16 cellular contexts compared by ENCODE assay signal in the genomic region with DNA sequence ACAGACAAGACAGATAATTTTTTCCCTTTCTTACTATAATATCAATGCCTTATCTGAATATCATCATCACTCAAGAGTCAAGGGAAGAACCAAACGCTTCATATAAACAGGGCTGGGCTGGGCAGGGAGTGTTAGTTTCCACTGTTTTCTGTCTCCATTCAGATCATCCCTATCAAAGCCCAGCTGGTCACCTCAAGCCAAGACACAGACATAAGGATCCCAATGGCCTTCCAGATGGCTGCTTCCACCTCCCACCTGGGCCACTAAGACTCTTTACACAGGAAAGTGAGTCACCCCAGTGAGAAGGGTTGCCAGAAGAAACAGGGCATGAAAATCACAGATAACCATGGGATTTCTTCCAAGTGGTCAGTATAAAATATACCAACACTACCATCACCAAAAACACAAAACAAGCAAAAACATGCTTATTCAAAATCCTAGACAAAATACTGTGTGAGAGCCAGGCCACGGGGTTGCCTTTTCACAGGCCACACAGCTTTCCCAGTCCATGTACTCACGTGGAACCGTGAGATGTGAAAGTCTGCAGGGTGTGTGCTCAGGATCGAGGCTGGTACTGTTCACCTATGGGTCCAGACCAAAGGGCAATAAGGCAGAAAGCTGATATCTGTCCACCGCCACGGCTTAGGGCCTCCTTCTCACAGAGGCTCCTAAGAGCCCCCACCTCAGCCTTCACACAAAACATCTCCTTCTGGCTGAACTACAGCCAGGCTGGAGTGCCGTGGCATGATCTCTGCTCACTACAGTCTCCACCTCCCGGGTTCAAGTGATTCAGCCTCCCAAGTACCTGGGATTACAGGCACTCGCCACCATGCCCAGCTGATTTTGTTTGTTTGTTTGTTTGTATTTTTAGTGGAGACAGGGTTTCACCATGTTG. TPM values are rescaled to one million over a fixed set of nuclear protein-coding genes. Genes with fewer than 3 reads are reported as not detected.
DNase-seq lines count a peak whose midpoint lies in the region; ATAC-seq, FAIRE-seq and TF ChIP-seq lines count a peak whose summit lies in the region.
"Had no signal": no experiment of that assay in that cellular context is flagged by ENCODE, and none has a peak within 500 bp of the region (broad histone marks: within the 10 kb centered on the region; RNA-seq: fewer than 3 reads in every experiment).

No MANE protein-coding gene starts in this region.

- TF ChIP-seq RAD21 in K562 (CRISPR knock-in tag; conservative IDR thresholded peaks at IDR 0.05 in 1 of 2, IDR thresholded peaks at IDR 0.05 in 1 of 2): no peak

- CTCF ChIA-PET in K562 (lab: Yijun Ruan, JAX; ENCODE audit: low intra/inter-chr PET ratio): no interaction called here

- WGBS in K562 (ENCODE audit: insufficient coverage, low coverage, missing lambda C conversion rate): under 1% methylated on average over 10 of the region's 10 CpGs

- no peaks in the 10 kb centered on the region for H3K79me2 ChIP-seq in K562 (ENCODE audit: control insufficient read depth, insufficient read depth, low read length)

- in situ Hi-C loops in K562 (cut with MboI): no loop called here

- no peak overlapping the region for H3K4me3 ChIP-seq in K562

- FAIRE-seq in K562 (lab: Jason Lieb, UNC): no peak
- FAIRE-seq: GM12892 had no signal

- H3K27me3 ChIP-seq in K562 (ENCODE audit: control insufficient read depth in 2 of 2, insufficient read depth in 2 of 2, low read length in 2 of 2) (peaks cover 0 to 21% of the 10 kb centered on the region in 2 experiments; a peak in 3 of 5 replicates), foreskin keratinocyte (no peaks in the 10 kb centered on the region)

- H3K4me1 ChIP-seq in K562 (replicated peaks in 1 of 2; ENCODE audit: control insufficient read depth in 2 of 2, insufficient read depth in 2 of 2, low read length in 2 of 2): no peaks in the 10 kb centered on the region
- no peaks in the 10 kb centered on the region for H3K4me1 ChIP-seq in foreskin keratinocyte

- H3K9me1 ChIP-seq in K562 (ENCODE audit: control insufficient read depth, insufficient read depth, low read length): no peaks in the 10 kb centered on the region

- H4K20me1 ChIP-seq in K562 (replicated peaks; ENCODE audit: control insufficient read depth, insufficient read depth, low read length): no peaks in the 10 kb centered on the region

- TF ChIP-seq POLR2A in K562 (conservative IDR thresholded peaks at IDR 0.05): no peak
- no peak for TF ChIP-seq POLR2A in GM18505 (IDR thresholded peaks at IDR 0.05; ENCODE audit: borderline replicate concordance, extremely low read depth, insufficient read depth, insufficient read length)

- no peak overlapping the region for H3K27ac ChIP-seq in K562 (ENCODE audit: extremely low read depth, low read depth, low read length)
- no peak overlapping the region for H3K27ac ChIP-seq in foreskin keratinocyte

- intact Hi-C loops in K562 (cut with micrococcal nuclease): no loop called here

- no peak overlapping the region for H2AFZ ChIP-seq in K562 (ENCODE audit: low read depth, low read length)

- TF ChIP-seq CTCF in K562 (IDR thresholded peaks at IDR 0.05 in 2 of 3, conservative IDR thresholded peaks at IDR 0.05 in 1 of 3; ENCODE audit: insufficient read depth in 2 of 3, low read depth in 1 of 3, low read length in 3 of 3) (no peak), foreskin keratinocyte (conservative IDR thresholded peaks at IDR 0.05) (no peak)

- DNase-seq in A172 (ENCODE audit: low spot score) (peak; percentile 26), M059J (ENCODE audit: low read depth) (peak; percentile 50), K562 (ENCODE audit: extremely low read depth in 1 of 4, low spot score in 3 of 4) (no peak), foreskin keratinocyte (no peak), NAMALWA (ENCODE audit: low spot score) (no peak)
- DNase-seq in activated effector memory CD4-positive, alpha-beta T cell treated with anti-CD3 and anti-CD28 coated beads, Interleukin-2, amount 50 U/mL, for 16 hours: no peak
- DNase-seq: CD4-positive, CD25-positive, alpha-beta regulatory T cell; DMS79; GDM1; NCI-H2029; NCI-H510A treated with DMSO at 0.1 percent for 48 hours; SHP77 had no signal

- no peaks in the 10 kb centered on the region for H3K9me3 ChIP-seq in K562 (replicated peaks; ENCODE audit: control insufficient read depth, insufficient read depth, low read depth, low read length)

- no peak for TF ChIP-seq EP300 in K562 (IDR thresholded peaks at IDR 0.05; ENCODE audit: low read length)

- no peak overlapping the region for H3K4me2 ChIP-seq in K562 (ENCODE audit: insufficient read depth, low read length)

- POLR2A ChIA-PET in K562 (lab: Yijun Ruan, JAX): no interaction called here

- no TSS peak for BruUV-seq in K562 (replicated peaks; lab: Mats Ljungman, UMichigan)

- no peak overlapping the region for H3K9ac ChIP-seq in K562 (ENCODE audit: insufficient read depth in 1 of 2, low read depth in 2 of 2, low read length in 2 of 2)

- ATAC-seq in K562 (no peak; the same call in 2 of the 3 replicates), foreskin keratinocyte (peak; percentile 30), GM21367 (IDR thresholded peaks at IDR 0.05; ENCODE audit: unreplicated experiment) (no peak), GM18505 (IDR thresholded peaks at IDR 0.05; ENCODE audit: unreplicated experiment) (no peak)

- H3K36me3 ChIP-seq in K562 (ENCODE audit: control insufficient read depth, insufficient read depth, low read length): no peaks in the 10 kb centered on the region

TF ChIP-seq in K562, 482 proteins besides CTCF, POLR2A, EP300 and RAD21 (continues in another document):
- no peak for TF ChIP-seq SRSF7 (optimal IDR thresholded peaks at IDR 0.05; ENCODE audit: low read depth, low read length)
- 0 out of 2 replicates have a peak, but pooled peaks have one; percentile 14 for TF ChIP-seq FOSL1 (tag; conservative IDR thresholded peaks at IDR 0.05)

RNA-seq across cellular contexts. Expression of a gene that starts 5.7 kb away (rescaled TPM):
- total RNA-seq in A172 (2014; rRNA removed; shearing (Covaris generic)): not detected in 2 replicates
- not detected in 2 replicates for total RNA-seq in M059J (2014; rRNA removed; shearing (Covaris generic))
- total RNA-seq in K562 (2011; cell fraction: chromatin; rRNA removed; ENCODE audit: low replicate concordance): not detected in 2 replicates
- not detected in 2 replicates for total RNA-seq in K562 (2011; cell fraction: nucleolus; rRNA removed)
- total RNA-seq in K562 (2011; cell fraction: nucleoplasm; rRNA removed): not detected in 2 replicates
- total RNA-seq in K562 (2014; rRNA removed) (not detected in 2 replicates), K562 (2014; rRNA removed; fragmentation: Illumina TruSeq; extraction: Trizol) (not detected in 2 replicates), K562 (2015; rRNA removed; fragmentation: Illumina TruSeq; extraction: Trizol) (not detected in 2 replicates), K562 (2021) (6.6 and 8.8 TPM in 2 replicates), foreskin keratinocyte (not detected in 2 replicates)
- polyA plus RNA-seq in K562 (2011; rRNA removed) (not detected in 2 replicates), K562 (2014; fragmentation: Illumina TruSeq; extraction: Trizol) (not detected in 2 replicates), K562 (2014; fragmentation: Nextera tagmentation; extraction: Ambion mirVana) (under 1 TPM; 0.07 to 0.20 TPM), K562 (2014; rRNA removed) (not detected in 2 replicates), foreskin keratinocyte (not detected in 2 replicates)
- not detected in 2 replicates for polyA plus RNA-seq in K562 (2011; cell fraction: cytosol; rRNA removed)
- polyA plus RNA-seq in K562 (2011; cell fraction: nucleus; rRNA removed): 0.27 TPM in 1 of 2 replicates, not detected in the other
- polyA plus RNA-seq in K562 (2012): 0.86 TPM in 1 of 2 replicates, not detected in the other
- polyA minus RNA-seq in K562 (2011; rRNA and poly(A)+ RNA removed): not detected in 2 replicates
- polyA minus RNA-seq in K562 (2011; cell fraction: cytosol; rRNA and poly(A)+ RNA removed): not detected in 2 replicates
- not detected in 2 replicates for polyA minus RNA-seq in K562 (2011; cell fraction: nucleus; rRNA and poly(A)+ RNA removed)
- total RNA-seq: CD4-positive, CD25-positive, alpha-beta regulatory T cell; H4 had no signal

RNA-seq across cellular contexts. Expression of a gene that starts 15.8 kb away (rescaled TPM):
- total RNA-seq in A172 (2014; rRNA removed; shearing (Covaris generic)): not detected in 2 replicates
- total RNA-seq in M059J (2014; rRNA removed; shearing (Covaris generic)): not detected in 2 replicates
- 2.5 TPM in 1 of 2 replicates, not detected in the other for total RNA-seq in K562 (2011; cell fraction: chromatin; rRNA removed; ENCODE audit: low replicate concordance)
- total RNA-seq in K562 (2011; cell fraction: nucleolus; rRNA removed): 4.6 and 6.2 TPM in 2 replicates
- total RNA-seq in K562 (2011; cell fraction: nucleoplasm; rRNA removed): 3.5 and 4.8 TPM in 2 replicates
- total RNA-seq in K562 (2014; rRNA removed) (1.1 and 1.7 TPM in 2 replicates), K562 (2014; rRNA removed; fragmentation: Illumina TruSeq; extraction: Trizol) (2.4 and 2.5 TPM in 2 replicates), K562 (2015; rRNA removed; fragmentation: Illumina TruSeq; extraction: Trizol) (1.3 and 2.4 TPM in 2 replicates), K562 (2021) (23.9 and 30.1 TPM in 2 replicates), foreskin keratinocyte (not detected in 2 replicates)
- polyA plus RNA-seq in K562 (2011; rRNA removed) (3.8 and 6.4 TPM in 2 replicates), K562 (2014; fragmentation: Illumina TruSeq; extraction: Trizol) (4.7 and 6.2 TPM in 2 replicates), K562 (2014; fragmentation: Nextera tagmentation; extraction: Ambion mirVana) (10 to 100 TPM in 1 of 2 experiments, 1 to 10 TPM in 1; 9.5 to 16.4 TPM), K562 (2014; rRNA removed) (1.4 and 1.6 TPM in 2 replicates), foreskin keratinocyte (0.18 TPM in 1 of 2 replicates, not detected in the other)
- 9.3 and 14.7 TPM in 2 replicates for polyA plus RNA-seq in K562 (2011; cell fraction: cytosol; rRNA removed)
- 4.3 and 5.0 TPM in 2 replicates for polyA plus RNA-seq in K562 (2011; cell fraction: nucleus; rRNA removed)
- polyA plus RNA-seq in K562 (2012): 6.6 and 43.8 TPM in 2 replicates
- polyA minus RNA-seq in K562 (2011; rRNA and poly(A)+ RNA removed): 2.8 and 3.7 TPM in 2 replicates
- 4.5 and 5.4 TPM in 2 replicates for polyA minus RNA-seq in K562 (2011; cell fraction: cytosol; rRNA and poly(A)+ RNA removed)
- polyA minus RNA-seq in K562 (2011; cell fraction: nucleus; rRNA and poly(A)+ RNA removed): 0.67 and 1.4 TPM in 2 replicates
- total RNA-seq: H4 had no signal

Comparison
In these comparisons a context has a peak if more than half of its experiments do, and no peak if none do; other contexts are left out.
1. DNase-seq: peak in A172 (single experiment) and M059J (single experiment); none in K562 (0 of 4), foreskin keratinocyte (0 of 2), NAMALWA (single experiment) and activated effector memory CD4-positive, alpha-beta T cell treated with anti-CD3 and anti-CD28 coated beads, Interleukin-2, amount 50 U/mL, for 16 hours (single experiment).